16 cellular contexts compared by ENCODE assay signal in the genomic region with DNA sequence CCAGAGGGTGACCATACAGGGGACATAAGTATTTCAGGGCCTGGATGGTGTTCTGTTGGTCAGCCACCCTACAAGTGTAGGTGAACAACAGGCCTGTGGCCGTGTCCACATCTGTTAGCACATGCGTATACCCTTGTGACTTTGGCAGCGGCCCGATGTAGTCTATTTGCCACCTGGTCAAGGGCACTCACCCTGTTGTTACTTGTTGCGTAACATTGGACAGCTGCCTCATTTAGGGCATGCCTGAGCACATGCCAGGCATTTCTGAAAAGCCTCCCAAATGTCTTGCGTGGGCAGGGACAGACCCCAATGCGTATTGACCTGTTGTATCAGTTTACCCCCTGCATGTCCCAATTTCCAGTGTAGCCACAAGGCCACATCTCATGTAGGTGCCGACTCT.
"Had no signal": no experiment of that assay in that cellular context is flagged by ENCODE, and none has a peak within 500 bp of the region (broad histone marks: within the 10 kb centered on the region; RNA-seq: fewer than 3 reads in every experiment).

No MANE protein-coding gene starts in this region.

- H3K36me3 ChIP-seq: ovary had no signal

- H3K27me3 ChIP-seq: ovary, tibial nerve had no signal

- H3K4me1 ChIP-seq: tibial nerve had no signal

- H3K4me3 ChIP-seq: ovary, tibial nerve had no signal

- H3K4me1 Mint-ChIP-seq: naive thymus-derived CD4-positive, alpha-beta T cell; stimulated activated memory B cell treated with anti-CD40 and anti-IgM and Interleukin-4, amounts not matched to agents 10 μg/mL and 1 μg/mL and 100 μg/mL, for 72 hours had no signal

- H3K27me3 Mint-ChIP-seq: dendritic cell treated with granulocyte-macrophage colony-stimulating factor and Interleukin-4, amounts not matched to agents 40 ng/mL and 50 ng/mL, for 4 days; naive thymus-derived CD4-positive, alpha-beta T cell; stimulated activated memory B cell treated with anti-CD40 and anti-IgM and Interleukin-4, amounts not matched to agents 10 μg/mL and 1 μg/mL and 100 μg/mL, for 72 hours had no signal

- H3K9me3 ChIP-seq: ovary had no signal

- DNase-seq: activated CD4-positive, alpha-beta T cell treated with anti-CD3 and anti-CD28 coated beads, Interleukin-2, amount 50 U/mL, for 1 hour; activated CD8-positive, alpha-beta memory T cell treated with anti-CD3 and anti-CD28 coated beads for 24 hours; activated naive CD4-positive, alpha-beta T cell; anterior cingulate cortex; effector memory CD4-positive, alpha-beta T cell; foreskin melanocyte; midbrain; naive thymus-derived CD4-positive, alpha-beta T cell; ovary; T-helper 9 cell had no signal

- ATAC-seq: activated CD4-positive, CD25-positive, alpha-beta regulatory T cell treated with anti-CD3 and anti-CD28 coated beads, Interleukin-2, amount 50 U/mL, for 24 hours; naive thymus-derived CD4-positive, alpha-beta T cell; stimulated activated memory B cell treated with anti-CD40 and anti-IgM and Interleukin-4, amounts not matched to agents 10 μg/mL and 1 μg/mL and 100 μg/mL, for 72 hours had no signal

- H3K27ac ChIP-seq: epithelial cell of prostate, ovary, tibial nerve had no signal

- H3K4me3 Mint-ChIP-seq: activated T-helper 1 cell treated with anti-CD3 and anti-CD28 coated beads, Interleukin-12 subunit alpha, Interleukin-12 subunit beta, Interleukin-2, Interleukin-4 antibody, amounts not matched to agents 30 ng/mL and 10 ng/mL and 1 ng/mL, durations not matched to agents 14 hours and 24 hours and 36 hours; dendritic cell treated with granulocyte-macrophage colony-stimulating factor and Interleukin-4, amounts not matched to agents 40 ng/mL and 50 ng/mL, for 4 days; naive thymus-derived CD4-positive, alpha-beta T cell; stimulated activated memory B cell treated with anti-CD40 and anti-IgM and Interleukin-4, amounts not matched to agents 10 μg/mL and 1 μg/mL and 100 μg/mL, for 72 hours had no signal

- H3K27ac Mint-ChIP-seq: activated T-helper 1 cell treated with anti-CD3 and anti-CD28 coated beads, Interleukin-12 subunit alpha, Interleukin-12 subunit beta, Interleukin-2, Interleukin-4 antibody, amounts not matched to agents 30 ng/mL and 10 ng/mL and 1 ng/mL, durations not matched to agents 14 hours and 24 hours and 36 hours; dendritic cell treated with granulocyte-macrophage colony-stimulating factor and Interleukin-4, amounts not matched to agents 40 ng/mL and 50 ng/mL, for 4 days; naive thymus-derived CD4-positive, alpha-beta T cell; stimulated activated memory B cell treated with anti-CD40 and anti-IgM and Interleukin-4, amounts not matched to agents 10 μg/mL and 1 μg/mL and 100 μg/mL, for 72 hours had no signal
